In genomic region chr13:77478645-77478997, GRCh38 we compare ENCODE assay signal across 9 cellular contexts. TPM values are rescaled to one million over a fixed set of nuclear protein-coding genes. Genes with fewer than 3 reads are reported as not detected.
A peak's percentile ranks its signal among the peaks of the same experiment; 100 is the strongest.
DNase-seq lines count a peak whose midpoint lies in the region; ATAC-seq and TF ChIP-seq lines count a peak whose summit lies in the region.
"Had no signal": no experiment of that assay in that cellular context is flagged by ENCODE, and none has a peak within 500 bp of the region (broad histone marks: within the 10 kb centered on the region; RNA-seq: fewer than 3 reads in every experiment).

No MANE protein-coding gene starts in this region.

- no peak overlapping the region for H2BK120ac ChIP-seq in mesendoderm (ENCODE audit: low read depth, low read length)

- H3K27ac ChIP-seq in SJSA1 (no peak overlapping the region), temporal lobe (ENCODE audit: low read depth, low read length) (peak overlapping the region; percentile 73), mesendoderm (ENCODE audit: low read depth, low read length) (no peak overlapping the region)

- H3K27me3 ChIP-seq in SJSA1 (replicated peaks): no peaks in the 10 kb centered on the region
- H3K27me3 ChIP-seq in mesendoderm (ENCODE audit: insufficient read depth, low read length, poor library complexity): no peaks in the 10 kb centered on the region

- H3K27me3 Mint-ChIP-seq in activated T-cell treated with anti-CD3 and anti-CD28 coated beads, Interleukin-2, amount 50 U/mL, for 4 hours (ENCODE audit: low read depth): no peaks in the 10 kb centered on the region
- H3K27me3 Mint-ChIP-seq in glutamatergic neuron (ENCODE audit: unreplicated experiment): peaks cover 4% of the 10 kb centered on the region

- H3K18ac ChIP-seq in mesendoderm (ENCODE audit: low read length): no peak overlapping the region

- TF ChIP-seq CTCF in glutamatergic neuron (IDR thresholded peaks at IDR 0.05; ENCODE audit: partially characterized antibody, unreplicated experiment): peak; percentile 51

- no peak overlapping the region for H3K9ac ChIP-seq in mesendoderm (ENCODE audit: low read length)

- no peak overlapping the region for H2AK5ac ChIP-seq in mesendoderm (ENCODE audit: low read length)

- no peak for DNase-seq in activated T-cell treated with anti-CD3 and anti-CD28 coated beads, Interleukin-2, amount 50 U/mL, for 4 hours
- DNase-seq in activated T-cell treated with anti-CD3 and anti-CD28 coated beads, Interleukin-2, amount 50 U/mL, for 48 hours: no peak
- no peak for DNase-seq in SJSA1 (ENCODE audit: low read depth in 1 of 2, low spot score in 2 of 2)
- no peak for DNase-seq in glutamatergic neuron
- no peak for DNase-seq in mesendoderm
- DNase-seq in NCI-H1930 (lab: John Stamatoyannopoulos, UW): no peak
- DNase-seq in DMS153 (lab: John Stamatoyannopoulos, UW): no peak

- H3K9me3 Mint-ChIP-seq in activated T-cell treated with anti-CD3 and anti-CD28 coated beads, Interleukin-2, amount 50 U/mL, for 4 hours: no peaks in the 10 kb centered on the region
- peaks cover 6% of the 10 kb centered on the region for H3K9me3 Mint-ChIP-seq in glutamatergic neuron (ENCODE audit: unreplicated experiment)

- no peak overlapping the region for H3K4ac ChIP-seq in mesendoderm (ENCODE audit: low read depth, low read length)

- H3K4me1 ChIP-seq in SJSA1 (replicated peaks): 0 out of 2 replicates have a peak, but pooled peaks cover 4% of the 10 kb centered on the region
- H3K4me1 ChIP-seq in mesendoderm (ENCODE audit: control insufficient read depth, low read depth, low read length): peaks cover 3% of the 10 kb centered on the region

- no peak overlapping the region for H3K4me2 ChIP-seq in mesendoderm (ENCODE audit: low read length)

- H3K79me2 ChIP-seq in mesendoderm (ENCODE audit: control insufficient read depth, insufficient read depth, low read length): no peaks in the 10 kb centered on the region

- H4K5ac ChIP-seq in mesendoderm (ENCODE audit: low read length): no peak overlapping the region

- H3K79me1 ChIP-seq in mesendoderm (ENCODE audit: low read length): no peaks in the 10 kb centered on the region

- no peak overlapping the region for H2BK5ac ChIP-seq in mesendoderm (ENCODE audit: low read length)

- peak overlapping the region; percentile 98 for H3K27ac Mint-ChIP-seq in glutamatergic neuron (ENCODE audit: unreplicated experiment)

- H3K9me3 ChIP-seq in SJSA1 (replicated peaks): no peaks in the 10 kb centered on the region

- H4K8ac ChIP-seq in mesendoderm (ENCODE audit: low read depth, low read length): no peak overlapping the region

- no peak overlapping the region for H2BK15ac ChIP-seq in mesendoderm (replicated peaks; ENCODE audit: low read depth)

- H3K23ac ChIP-seq in mesendoderm (ENCODE audit: low read length): no peak overlapping the region

- WGBS in mesendoderm (ENCODE audit: extremely low coverage, insufficient coverage, low lambda C conversion rate): no CpG with 5 or more reads among the region's 5 CpGs

- peak overlapping the region; percentile 82 for H3K4me3 Mint-ChIP-seq in activated T-cell treated with anti-CD3 and anti-CD28 coated beads, Interleukin-2, amount 50 U/mL, for 4 hours
- peak overlapping the region; percentile 84 for H3K4me3 Mint-ChIP-seq in glutamatergic neuron (ENCODE audit: unreplicated experiment)

- H3K4me1 Mint-ChIP-seq in activated T-cell treated with anti-CD3 and anti-CD28 coated beads, Interleukin-2, amount 50 U/mL, for 4 hours (ENCODE audit: low read depth): peaks cover 14% of the 10 kb centered on the region
- peaks cover 23% of the 10 kb centered on the region for H3K4me1 Mint-ChIP-seq in glutamatergic neuron (ENCODE audit: low read depth, unreplicated experiment)

- H3K4me3 ChIP-seq in SJSA1 (peak overlapping the region; percentile 36; the same call in 1 of the 2 replicates), mesendoderm (ENCODE audit: low read length) (no peak overlapping the region)

- no peak overlapping the region for H3K56ac ChIP-seq in mesendoderm (ENCODE audit: low read length)

- no peaks in the 10 kb centered on the region for H3K36me3 ChIP-seq in SJSA1
- H3K36me3 ChIP-seq in mesendoderm (ENCODE audit: control insufficient read depth, insufficient read depth, low read length): no peaks in the 10 kb centered on the region

- ATAC-seq in activated T-cell treated with anti-CD3 and anti-CD28 coated beads, Interleukin-2, amount 50 U/mL, for 4 hours: peak in 1 of 2 donors; percentile 37

- no peaks in the 10 kb centered on the region for H3K36me3 Mint-ChIP-seq in activated T-cell treated with anti-CD3 and anti-CD28 coated beads, Interleukin-2, amount 50 U/mL, for 4 hours (ENCODE audit: insufficient read depth)
- H3K36me3 Mint-ChIP-seq in glutamatergic neuron (ENCODE audit: unreplicated experiment): no peaks in the 10 kb centered on the region

RNA-seq across cellular contexts. Expression of gene SCEL, which starts 56.9 kb away (rescaled TPM):
- not detected for total RNA-seq in activated T-cell treated with anti-CD3 and anti-CD28 coated beads, Interleukin-2, amount 50 U/mL, for 4 hours
- total RNA-seq in SJSA1 (2014; rRNA removed; shearing (Covaris generic)): not detected in 2 replicates
- total RNA-seq in glutamatergic neuron (ENCODE audit: unreplicated experiment) (not detected), temporal lobe (0.25 TPM)
- polyA plus RNA-seq in mesendoderm (2013, experiment 1 of 2): 0.07 TPM
- 0.04 TPM for polyA plus RNA-seq in mesendoderm (2013, experiment 2 of 2)
- total RNA-seq: RPMI7951 had no signal
